ENCODE assay signal across 2 cellular contexts in genomic region chr17:44651228-44651627, GRCh38.
TF ChIP-seq lines count a peak whose summit lies in the region.

No MANE protein-coding gene starts in this region.

TF ChIP-seq in HepG2, 621 proteins besides CTCF, POLR2A, EP300 and RAD21:
- TF ChIP-seq RFX5 (IDR thresholded peaks at IDR 0.05; ENCODE audit: low read depth, low read length) (peak; percentile 78), ZNF562 (CRISPR knock-in tag; IDR thresholded peaks at IDR 0.05; ENCODE audit: borderline replicate concordance) (no peak)

TF ChIP-seq in K562, 482 proteins besides CTCF, POLR2A, EP300 and RAD21:
- TF ChIP-seq ZNF23 (CRISPR knock-in tag; IDR thresholded peaks at IDR 0.05) (no peak), CTBP1 (IDR thresholded peaks at IDR 0.05; ENCODE audit: borderline replicate concordance) (no peak), TAF1 (IDR thresholded peaks at IDR 0.05; ENCODE audit: control insufficient read depth, extremely low read depth, insufficient read depth, low read length, severe bottlenecking) (no peak), RFX5 (IDR thresholded peaks at IDR 0.05; ENCODE audit: low read depth, low read length) (peak; percentile 86)
